ENCODE assay signal across 20 cellular contexts in the genomic region with DNA sequence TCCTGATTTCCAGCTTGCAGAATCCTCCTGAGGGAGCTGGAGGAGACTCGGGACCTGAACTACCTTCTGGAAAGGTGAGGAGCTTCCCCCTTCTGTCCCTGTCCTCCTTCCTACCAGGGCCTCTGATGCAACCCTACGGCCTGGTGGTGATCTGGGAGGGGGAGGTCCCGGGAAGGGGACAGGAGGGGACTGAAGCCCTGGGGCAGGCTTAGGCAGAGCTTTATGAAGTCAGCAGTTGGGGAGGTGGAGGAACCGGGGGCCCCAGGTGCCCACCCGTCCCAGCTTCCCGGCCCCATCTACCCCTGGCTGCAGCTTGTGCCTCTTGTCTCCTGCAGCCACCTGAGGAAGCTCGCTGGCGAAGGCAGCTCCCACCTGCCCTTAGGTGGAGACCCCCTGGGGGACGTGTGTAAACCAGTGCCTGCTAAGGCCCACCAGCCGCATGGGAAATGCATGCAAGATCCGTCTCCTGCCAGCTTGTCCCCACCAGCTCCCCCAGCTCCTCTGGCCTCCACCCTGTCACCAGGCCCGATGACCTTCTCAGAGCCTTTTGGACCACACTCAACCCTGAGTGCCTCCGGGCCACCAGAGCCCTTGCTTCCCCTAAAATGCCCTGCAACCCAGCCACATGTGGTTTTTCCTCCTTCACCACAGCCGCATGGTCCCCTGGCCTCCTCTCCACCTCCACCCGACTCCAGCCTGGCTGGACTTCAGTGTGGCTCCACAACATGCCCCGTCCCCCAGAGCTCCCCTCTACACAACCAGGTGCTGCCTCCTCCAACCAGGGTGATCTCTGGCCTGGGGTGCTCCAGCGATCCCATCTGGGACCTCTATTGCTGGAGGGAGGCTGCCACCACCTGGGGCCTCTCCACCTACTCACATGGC. TPM values are rescaled to one million over a fixed set of nuclear protein-coding genes. Genes with fewer than 3 reads are reported as not detected.
A peak's percentile ranks its signal among the peaks of the same experiment; 100 is the strongest.
DNase-seq lines count a peak whose midpoint lies in the region; ATAC-seq and TF ChIP-seq lines count a peak whose summit lies in the region.
"Had no signal": no experiment of that assay in that cellular context is flagged by ENCODE, and none has a peak within 500 bp of the region (broad histone marks: within the 10 kb centered on the region; RNA-seq: fewer than 3 reads in every experiment).

No MANE protein-coding gene starts in this region.

- peaks cover 3% of the 10 kb centered on the region for H3K4me1 Mint-ChIP-seq in T-helper 17 cell
- no peaks in the 10 kb centered on the region for H3K4me1 Mint-ChIP-seq in T-helper 2 cell treated with Interferon-gamma antibody and Interleukin-4, amounts not matched to agents 5 μg/mL and 100 μg/mL, for 36 hours (ENCODE audit: low read depth)

- H3K27ac ChIP-seq in HCT116 (ENCODE audit: low read depth, low read length) = no peak overlapping the region
- H3K27ac ChIP-seq: RWPE1 had no signal

- H3K9ac ChIP-seq in HCT116 (ENCODE audit: low read length) = no peak overlapping the region

- no peaks in the 10 kb centered on the region for H3K4me1 ChIP-seq in HCT116 (ENCODE audit: control insufficient read depth in 1 of 2, insufficient read depth in 2 of 2, low read length in 2 of 2)
- H3K4me1 ChIP-seq: BE2C had no signal

- H3K27me3 Mint-ChIP-seq in T-helper 17 cell = peaks cover 21% of the 10 kb centered on the region
- no peaks in the 10 kb centered on the region for H3K27me3 Mint-ChIP-seq in T-helper 2 cell treated with Interferon-gamma antibody and Interleukin-4, amounts not matched to agents 5 μg/mL and 100 μg/mL, for 36 hours (ENCODE audit: low read depth)

- H3K27ac Mint-ChIP-seq in T-helper 17 cell = no peak overlapping the region
- H3K27ac Mint-ChIP-seq in T-helper 2 cell treated with Interferon-gamma antibody and Interleukin-4, amounts not matched to agents 5 μg/mL and 100 μg/mL, for 36 hours = no peak overlapping the region

- RAD21 ChIA-PET in HCT116 (lab: Charles Lee; ENCODE audit: low non-redundant PET in 1 of 2, low total read pairs in 2 of 2, uncharacterized antibody in 2 of 2, unreplicated experiment in 2 of 2) = no interaction called here

- H3K4me3 Mint-ChIP-seq in T-helper 17 cell = peak overlapping the region; percentile 52
- no peak overlapping the region for H3K4me3 Mint-ChIP-seq in T-helper 2 cell treated with Interferon-gamma antibody and Interleukin-4, amounts not matched to agents 5 μg/mL and 100 μg/mL, for 36 hours

- H2AFZ ChIP-seq in HCT116 (ENCODE audit: low read depth, low read length, poor library complexity, severe bottlenecking) = no peak overlapping the region

- DNase-seq in HCT116 (ENCODE audit: low read depth, low spot score) = no peak
- DNase-seq in T-helper 17 cell = no peak
- peak; percentile 7 for DNase-seq in iPS-NIHi7 (ENCODE audit: extremely low spot score)
- DNase-seq in stimulated activated CD8-positive, alpha-beta memory T cell treated with anti-CD3 and anti-CD28 coated beads, Interleukin-4, amount 100 ng/mL, for 48 hours = peak; percentile 14
- no peak for DNase-seq in left ventricle myocardium superior
- no peak for DNase-seq in NCI-H345 (lab: John Stamatoyannopoulos, UW)
- DNase-seq in T-helper 2 cell treated with Interferon-gamma antibody and Interleukin-4, amounts not matched to agents 5 μg/mL and 100 μg/mL, for 36 hours (ENCODE audit: low spot score) = no peak
- DNase-seq: BE2C; DMS79; KBM-7; MM.1S; NCI-H1092 treated with DMSO at 0.1 percent for 48 hours; NCI-H1436 treated with DMSO at 0.1 percent for 48 hours; NCI-H2029; NCI-H2227 treated with DMSO at 0.1 percent for 48 hours; NCI-H510A treated with DMSO at 0.1 percent for 48 hours; NCI-H748 treated with DMSO at 0.1 percent for 48 hours; NK-92 treated with Interleukin-12 subunit alpha and Interleukin-12 subunit beta, amount 100 ng/mL, for 24 hours had no signal

- ATAC-seq in HCT116 (0 out of 2 replicates have a peak, but pooled peaks have one; percentile 12), T-helper 17 cell (no peak), left ventricle myocardium superior (no peak)

- H3K9me3 Mint-ChIP-seq in T-helper 2 cell treated with Interferon-gamma antibody and Interleukin-4, amounts not matched to agents 5 μg/mL and 100 μg/mL, for 36 hours = no peaks in the 10 kb centered on the region

- no peak overlapping the region for H3K4me2 ChIP-seq in HCT116 (ENCODE audit: low read length)

- H4K20me1 ChIP-seq in HCT116 (ENCODE audit: insufficient read depth) = no peaks in the 10 kb centered on the region

- H3K36me3 ChIP-seq in HCT116 (ENCODE audit: control insufficient read depth in 1 of 2, insufficient read depth in 2 of 2, low read length in 2 of 2) = no peaks in the 10 kb centered on the region
- H3K36me3 ChIP-seq: BE2C had no signal

- intact Hi-C loops in HCT116 (cut with micrococcal nuclease) = no loop called here
- intact Hi-C loops in left ventricle myocardium superior (cut with micrococcal nuclease) = no loop called here

- BruUV-seq in HCT116 (replicated peaks; lab: Mats Ljungman, UMichigan) = no TSS peak

- H3K9me2 ChIP-seq in HCT116 (ENCODE audit: insufficient read depth) = no peaks in the 10 kb centered on the region

- POLR2A ChIA-PET in HCT116 (lab: Charles Lee) = no interaction called here

- no peak for TF ChIP-seq RAD21 in HCT116 (IDR thresholded peaks at IDR 0.05; ENCODE audit: low read depth)

- CTCF ChIA-PET in HCT116 (lab: Charles Lee) = no interaction called here

- no peaks in the 10 kb centered on the region for H3K79me2 ChIP-seq in HCT116 (ENCODE audit: insufficient read depth, low read length)

- no peaks in the 10 kb centered on the region for H3K27me3 ChIP-seq in HCT116 (ENCODE audit: insufficient read depth, low read length)
- H3K27me3 ChIP-seq: BE2C had no signal

- H3K9me3 ChIP-seq in HCT116 (ENCODE audit: control insufficient read depth in 1 of 2, insufficient read depth in 1 of 2, low read depth in 1 of 2, low read length in 2 of 2) (no peaks in the 10 kb centered on the region), T-helper 17 cell (ENCODE audit: control insufficient read depth, low read length, poor library complexity, severe bottlenecking) (no peaks in the 10 kb centered on the region)
- H3K9me3 ChIP-seq: BE2C had no signal

- no peak for TF ChIP-seq CTCF in HCT116 (IDR thresholded peaks at IDR 0.05 in 2 of 3, conservative IDR thresholded peaks at IDR 0.05 in 1 of 3; ENCODE audit: borderline replicate concordance in 1 of 3, insufficient read depth in 1 of 3, low read depth in 2 of 3, low read length in 2 of 3)

- H3K36me3 Mint-ChIP-seq in T-helper 17 cell (ENCODE audit: low read depth) = no peaks in the 10 kb centered on the region
- H3K36me3 Mint-ChIP-seq in T-helper 2 cell treated with Interferon-gamma antibody and Interleukin-4, amounts not matched to agents 5 μg/mL and 100 μg/mL, for 36 hours (ENCODE audit: low read depth) = no peaks in the 10 kb centered on the region

- no peak for TF ChIP-seq POLR2A in HCT116 (IDR thresholded peaks at IDR 0.05; ENCODE audit: borderline replicate concordance, extremely low read depth, insufficient read depth, insufficient read length)

- H3K4me3 ChIP-seq in HCT116 (replicated peaks in 1 of 2; ENCODE audit: low read depth in 1 of 2, low read length in 2 of 2) = no peak overlapping the region

TF ChIP-seq in HCT116, 20 proteins besides CTCF, POLR2A, EP300 and RAD21:
- TF ChIP-seq ELF1 (IDR thresholded peaks at IDR 0.05; ENCODE audit: borderline replicate concordance, low read depth) (no peak), EZH2 (IDR thresholded peaks at IDR 0.05) (no peak), ZNF274 (IDR thresholded peaks at IDR 0.05; ENCODE audit: low read depth, low read length) (no peak), EGR1 (IDR thresholded peaks at IDR 0.05; ENCODE audit: low read depth) (no peak), YY1 (IDR thresholded peaks at IDR 0.05; ENCODE audit: extremely low read depth, insufficient replicate concordance, low read depth, low read length) (no peak), SIN3A (IDR thresholded peaks at IDR 0.05; ENCODE audit: low read depth) (no peak), CBX3 (IDR thresholded peaks at IDR 0.05; ENCODE audit: low read depth) (no peak), JUND (IDR thresholded peaks at IDR 0.05) (no peak), CEBPB (IDR thresholded peaks at IDR 0.05; ENCODE audit: low read depth) (no peak), REST (IDR thresholded peaks at IDR 0.05; ENCODE audit: low read depth) (no peak), ATF3 (IDR thresholded peaks at IDR 0.05) (no peak), POLR2AphosphoS5 (IDR thresholded peaks at IDR 0.05; ENCODE audit: low read depth, low read length) (no peak)

RNA-seq across cellular contexts. Expression of gene SPATA31E1, which starts 2.1 kb away (rescaled TPM):
- total RNA-seq in HCT116 (2021; ENCODE audit: unreplicated experiment) (not detected), T-helper 17 cell (not detected), left ventricle myocardium superior (not detected)
- not detected in 2 replicates for polyA plus RNA-seq in HCT116 (2012)
- total RNA-seq: A673 had no signal

RNA-seq across cellular contexts. Expression of gene SPATA31C1, which starts 32.9 kb away (rescaled TPM):
- total RNA-seq in HCT116 (2021; ENCODE audit: unreplicated experiment) (not detected), T-helper 17 cell (not detected), left ventricle myocardium superior (not detected)
- polyA plus RNA-seq in HCT116 (2012) = not detected in 2 replicates
- total RNA-seq: A673 had no signal

Comparison
In these comparisons a context has a peak if more than half of its experiments do, and no peak if none do; other contexts are left out.
1. DNase-seq: peak in iPS-NIHi7 (single experiment) and stimulated activated CD8-positive, alpha-beta memory T cell treated with anti-CD3 and anti-CD28 coated beads, Interleukin-4, amount 100 ng/mL, for 48 hours (single experiment); none in HCT116 (single experiment), T-helper 17 cell (0 of 3), left ventricle myocardium superior (single experiment), NCI-H345 (single experiment) and T-helper 2 cell treated with Interferon-gamma antibody and Interleukin-4, amounts not matched to agents 5 μg/mL and 100 μg/mL, for 36 hours (single experiment).